31 cellular contexts compared by ENCODE assay signal in the genomic region with DNA sequence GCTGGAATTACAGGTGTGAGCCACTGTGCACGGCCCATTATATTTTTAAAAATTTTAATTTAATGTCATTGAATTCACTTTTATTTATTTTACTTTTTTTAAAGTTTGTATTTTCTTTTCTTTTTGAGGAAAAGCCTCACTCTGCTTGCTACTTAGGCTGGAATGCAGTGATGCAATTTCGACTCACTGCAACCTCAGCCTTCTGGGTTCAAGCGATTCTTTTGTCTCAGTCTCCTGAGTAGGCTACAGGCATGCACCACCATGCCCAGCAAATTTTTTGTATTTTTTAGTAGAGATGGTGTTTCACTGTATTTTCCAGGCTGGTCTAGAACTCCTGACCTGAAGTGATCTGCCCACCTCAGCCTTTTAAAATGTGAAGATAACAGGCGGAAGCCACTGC.
"Had no signal": no experiment of that assay in that cellular context is flagged by ENCODE, and none has a peak within 500 bp of the region (broad histone marks: within the 10 kb centered on the region; RNA-seq: fewer than 3 reads in every experiment).

No MANE protein-coding gene starts in this region.

- ATAC-seq: activated CD8-positive, alpha-beta memory T cell treated with anti-CD3 and anti-CD28 coated beads, Interleukin-2, amount 10 ng/mL, durations not matched to agents 7 days and 5 days; activated CD8-positive, alpha-beta T cell treated with anti-CD3 and anti-CD28 coated beads for 36 hours; activated naive CD8-positive, alpha-beta T cell treated with anti-CD3 and anti-CD28 coated beads, Interleukin-2, amount 50 U/mL, for 24 hours; effector memory CD8-positive, alpha-beta T cell; left lung; naive thymus-derived CD4-positive, alpha-beta T cell had no signal

- H3K4me1 ChIP-seq: colonic mucosa, left lung, spleen, vagina had no signal

- H3K9me3 Mint-ChIP-seq: activated CD4-positive, alpha-beta T cell treated with anti-CD3 and anti-CD28 coated beads, Interleukin-2, amount 10 ng/mL, durations not matched to agents 7 days and 5 days; activated CD8-positive, alpha-beta T cell treated with anti-CD3 and anti-CD28 coated beads for 36 hours; activated naive CD8-positive, alpha-beta T cell treated with anti-CD3 and anti-CD28 coated beads, Interleukin-2, amount 50 U/mL, for 24 hours; brain; central memory CD8-positive, alpha-beta T cell; effector memory CD8-positive, alpha-beta T cell; neural crest cell; T-helper 2 cell treated with Interferon-gamma antibody and Interleukin-4, amounts not matched to agents 5 μg/mL and 100 μg/mL, for 36 hours; type B pancreatic cell had no signal

- H3K36me3 ChIP-seq: colonic mucosa, left lung, sigmoid colon, spleen, thoracic aorta, vagina, WERI-Rb-1 had no signal

- H3K27me3 ChIP-seq: colonic mucosa, dorsolateral prefrontal cortex, left lung, sigmoid colon, spleen, vagina had no signal

- H3K27ac ChIP-seq: colonic mucosa, dorsolateral prefrontal cortex, left lung, sigmoid colon, spleen, thoracic aorta, vagina, WERI-Rb-1 had no signal

- H3K4me1 Mint-ChIP-seq: activated CD4-positive, alpha-beta T cell treated with anti-CD3 and anti-CD28 coated beads, Interleukin-2, amount 10 ng/mL, durations not matched to agents 7 days and 5 days; activated CD8-positive, alpha-beta memory T cell treated with anti-CD3 and anti-CD28 coated beads, Interleukin-2, amount 10 ng/mL, durations not matched to agents 7 days and 5 days; activated naive CD4-positive, alpha-beta T cell treated with anti-CD3 and anti-CD28 coated beads, Interleukin-2, amount 10 ng/mL, durations not matched to agents 7 days and 5 days; brain; central memory CD8-positive, alpha-beta T cell; neural crest cell had no signal

- H3K9me3 ChIP-seq: colonic mucosa, left lung, sigmoid colon, spleen, thoracic aorta, vagina had no signal

- H3K36me3 Mint-ChIP-seq: activated CD8-positive, alpha-beta memory T cell treated with anti-CD3 and anti-CD28 coated beads, Interleukin-2, amount 10 ng/mL, durations not matched to agents 7 days and 5 days; brain; type B pancreatic cell had no signal

- H3K4me3 ChIP-seq: colonic mucosa, dorsolateral prefrontal cortex, left lung, lung, sigmoid colon, spleen, thoracic aorta, vagina had no signal

- H3K4me3 Mint-ChIP-seq: activated CD4-positive, alpha-beta T cell treated with anti-CD3 and anti-CD28 coated beads, Interleukin-2, amount 10 ng/mL, durations not matched to agents 7 days and 5 days; activated CD8-positive, alpha-beta memory T cell treated with anti-CD3 and anti-CD28 coated beads, Interleukin-2, amount 10 ng/mL, durations not matched to agents 7 days and 5 days; activated CD8-positive, alpha-beta T cell treated with anti-CD3 and anti-CD28 coated beads for 36 hours; activated naive CD4-positive, alpha-beta T cell treated with anti-CD3 and anti-CD28 coated beads, Interleukin-2, amount 10 ng/mL, durations not matched to agents 7 days and 5 days; activated naive CD8-positive, alpha-beta T cell treated with anti-CD3 and anti-CD28 coated beads, Interleukin-2, amount 50 U/mL, for 24 hours; brain; central memory CD8-positive, alpha-beta T cell; effector memory CD8-positive, alpha-beta T cell; naive thymus-derived CD4-positive, alpha-beta T cell; neural crest cell; T-helper 2 cell treated with Interferon-gamma antibody and Interleukin-4, amounts not matched to agents 5 μg/mL and 100 μg/mL, for 36 hours; type B pancreatic cell had no signal

- H3K27me3 Mint-ChIP-seq: activated CD4-positive, alpha-beta T cell treated with anti-CD3 and anti-CD28 coated beads, Interleukin-2, amount 10 ng/mL, durations not matched to agents 7 days and 5 days; activated CD8-positive, alpha-beta memory T cell treated with anti-CD3 and anti-CD28 coated beads, Interleukin-2, amount 10 ng/mL, durations not matched to agents 7 days and 5 days; activated CD8-positive, alpha-beta T cell treated with anti-CD3 and anti-CD28 coated beads for 36 hours; activated naive CD4-positive, alpha-beta T cell treated with anti-CD3 and anti-CD28 coated beads, Interleukin-2, amount 10 ng/mL, durations not matched to agents 7 days and 5 days; activated naive CD8-positive, alpha-beta T cell treated with anti-CD3 and anti-CD28 coated beads, Interleukin-2, amount 50 U/mL, for 24 hours; brain; central memory CD8-positive, alpha-beta T cell; effector memory CD8-positive, alpha-beta T cell; naive thymus-derived CD4-positive, alpha-beta T cell; type B pancreatic cell had no signal

- H3K27ac Mint-ChIP-seq: activated CD4-positive, alpha-beta T cell treated with anti-CD3 and anti-CD28 coated beads, Interleukin-2, amount 10 ng/mL, durations not matched to agents 7 days and 5 days; activated CD8-positive, alpha-beta memory T cell treated with anti-CD3 and anti-CD28 coated beads, Interleukin-2, amount 10 ng/mL, durations not matched to agents 7 days and 5 days; activated CD8-positive, alpha-beta T cell treated with anti-CD3 and anti-CD28 coated beads for 36 hours; activated naive CD4-positive, alpha-beta T cell treated with anti-CD3 and anti-CD28 coated beads, Interleukin-2, amount 10 ng/mL, durations not matched to agents 7 days and 5 days; activated naive CD8-positive, alpha-beta T cell treated with anti-CD3 and anti-CD28 coated beads, Interleukin-2, amount 50 U/mL, for 24 hours; brain; effector memory CD8-positive, alpha-beta T cell; naive thymus-derived CD4-positive, alpha-beta T cell; T-helper 2 cell treated with Interferon-gamma antibody and Interleukin-4, amounts not matched to agents 5 μg/mL and 100 μg/mL, for 36 hours; type B pancreatic cell had no signal

- DNase-seq: activated CD4-positive, alpha-beta T cell treated with anti-CD3 and anti-CD28 coated beads, Interleukin-2, amount 10 ng/mL, durations not matched to agents 7 days and 5 days; activated CD4-positive, CD25-positive, alpha-beta regulatory T cell treated with anti-CD3 and anti-CD28 coated beads, Interleukin-2, amount 50 U/mL, for 72 hours; activated CD8-positive, alpha-beta memory T cell treated with anti-CD3 and anti-CD28 coated beads, Interleukin-2, amount 10 ng/mL, durations not matched to agents 7 days and 5 days; activated CD8-positive, alpha-beta T cell treated with anti-CD3 and anti-CD28 coated beads for 36 hours; activated effector memory CD4-positive, alpha-beta T cell treated with anti-CD3 and anti-CD28 coated beads, Interleukin-2, amount 50 U/mL, for 16 hours; activated naive CD4-positive, alpha-beta T cell treated with anti-CD3 and anti-CD28 coated beads, Interleukin-2, amount 10 ng/mL, durations not matched to agents 7 days and 5 days; activated naive CD8-positive, alpha-beta T cell treated with anti-CD3 and anti-CD28 coated beads, Interleukin-2, amount 50 U/mL, for 24 hours; activated T-cell treated with anti-CD3 and anti-CD28 coated beads for 4 hours; anterior cingulate cortex; colonic mucosa; dorsolateral prefrontal cortex; effector memory CD8-positive, alpha-beta T cell; glutamatergic neuron; hippocampal formation; kidney glomerular epithelial cell; left lung; naive thymus-derived CD4-positive, alpha-beta T cell; posterior cingulate gyrus; sigmoid colon; spleen; stimulated activated CD4-positive, alpha-beta T cell treated with anti-CD3 and anti-CD28 coated beads, Interleukin-4, amount 100 ng/mL, for 24 hours; stimulated activated naive CD4-positive, alpha-beta T cell treated with Interleukin-2 at 50 U/mL for 16 hours; WERI-Rb-1 had no signal
